8 cellular contexts compared by ENCODE assay signal in the genomic region with DNA sequence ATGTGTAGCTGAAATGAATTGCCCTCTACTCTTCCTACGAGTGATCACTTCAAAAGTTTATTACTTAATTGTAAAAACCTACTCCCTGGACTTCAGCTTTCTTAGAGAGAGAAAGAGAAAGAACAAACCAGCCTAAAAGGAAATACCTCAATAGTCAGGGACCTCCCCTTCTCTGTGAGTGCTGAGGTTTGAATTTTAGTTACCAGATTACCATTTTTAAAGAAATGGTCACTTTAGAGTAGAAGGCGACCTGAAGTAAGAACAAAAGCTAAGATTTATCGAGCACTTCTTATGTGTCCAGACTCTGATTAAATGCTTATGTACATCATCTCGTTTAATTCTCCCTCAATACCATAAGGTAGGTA. TPM values are rescaled to one million over a fixed set of nuclear protein-coding genes. Genes with fewer than 3 reads are reported as not detected.
DNase-seq lines count a peak whose midpoint lies in the region; ATAC-seq and TF ChIP-seq lines count a peak whose summit lies in the region.

No MANE protein-coding gene starts in this region.

- H3K9me3 Mint-ChIP-seq in endothelial cell (ENCODE audit: unreplicated experiment): no peaks in the 10 kb centered on the region

- ATAC-seq in SK-N-SH treated with all-trans-retinoic acid at 6 μM for 48 hours (peak; percentile 13), gastrocnemius medialis (no peak), HG03571 (IDR thresholded peaks at IDR 0.05; ENCODE audit: unreplicated experiment) (no peak), GM21825 (IDR thresholded peaks at IDR 0.05; ENCODE audit: unreplicated experiment) (no peak)

- in situ Hi-C loops in gastrocnemius medialis (cut with MboI; ENCODE audit: low sequenced_read_pairs in 4 of 4): loop anchor here in 2 of 4 donors (25.0 kb wide), 1 partner anchor 366 kb away; no protein-coding TSS in a partner anchor

- H3K36me3 Mint-ChIP-seq in endothelial cell (ENCODE audit: low read depth, unreplicated experiment): peaks cover 3% of the 10 kb centered on the region

- H3K4me1 ChIP-seq in gastrocnemius medialis: peaks cover 74 to 75% of the 10 kb centered on the region in 2 donors

- no peaks in the 10 kb centered on the region for H3K9me3 ChIP-seq in gastrocnemius medialis

- intact Hi-C loops in gastrocnemius medialis (cut with DNase I; ENCODE audit: low total_unique reads): no loop called here

- H3K4me3 Mint-ChIP-seq in endothelial cell (ENCODE audit: unreplicated experiment): peak overlapping the region; percentile 26

- peak overlapping the region; percentile 73 to 76 (median 74) for H3K27ac ChIP-seq in gastrocnemius medialis
- peak overlapping the region in 1 of 2 donors; percentile 74 for H3K27ac ChIP-seq in coronary artery

- DNase-seq in endothelial cell (ENCODE audit: low spot score) (no peak), gastrocnemius medialis (no peak), EL (no peak), coronary artery (ENCODE audit: low spot score) (no peak)

- no peak for TF ChIP-seq CTCF in GM12875 (IDR thresholded peaks at IDR 0.05; ENCODE audit: borderline replicate concordance, insufficient read depth, low read depth, low read length)
- TF ChIP-seq CTCF in endothelial cell (IDR thresholded peaks at IDR 0.05; ENCODE audit: unreplicated experiment): no peak
- no peak for TF ChIP-seq CTCF in gastrocnemius medialis (IDR thresholded peaks at IDR 0.05 in 4 of 5, conservative IDR thresholded peaks at IDR 0.05 in 1 of 5)
- no peak for TF ChIP-seq CTCF in coronary artery (IDR thresholded peaks at IDR 0.05)

- H3K4me3 ChIP-seq in GM12875 (ENCODE audit: low read depth, low read length) (peak overlapping the region; percentile 13), gastrocnemius medialis (no peak overlapping the region), coronary artery (no peak overlapping the region)

- peaks cover 69% of the 10 kb centered on the region for H3K4me1 Mint-ChIP-seq in endothelial cell (ENCODE audit: unreplicated experiment)

- no peak for TF ChIP-seq POLR2A in gastrocnemius medialis (IDR thresholded peaks at IDR 0.05)

- peak overlapping the region; percentile 53 for H3K27ac Mint-ChIP-seq in endothelial cell (ENCODE audit: unreplicated experiment)

- no peaks in the 10 kb centered on the region for H3K36me3 ChIP-seq in gastrocnemius medialis

- peaks cover 2% of the 10 kb centered on the region for H3K27me3 Mint-ChIP-seq in endothelial cell (ENCODE audit: unreplicated experiment)

- H3K27me3 ChIP-seq in gastrocnemius medialis: no peaks in the 10 kb centered on the region

TF ChIP-seq in SK-N-SH treated with all-trans-retinoic acid at 6 μM for 48 hours, 23 proteins besides CTCF, POLR2A, EP300 and RAD21:
- no peak for TF ChIP-seq ZNF70 (CRISPR knock-in tag; IDR thresholded peaks at IDR 0.05)
- no peak for TF ChIP-seq ISL1 (CRISPR knock-in tag; IDR thresholded peaks at IDR 0.05)

RNA-seq across cellular contexts. Expression of a gene that starts 11.3 kb away (rescaled TPM):
- total RNA-seq in endothelial cell (ENCODE audit: unreplicated experiment) (226 TPM), gastrocnemius medialis (100 to 1,000 TPM; 123 to 296 (median 217) TPM)
